ENCODE assay signal across 10 cellular contexts in the genomic region with DNA sequence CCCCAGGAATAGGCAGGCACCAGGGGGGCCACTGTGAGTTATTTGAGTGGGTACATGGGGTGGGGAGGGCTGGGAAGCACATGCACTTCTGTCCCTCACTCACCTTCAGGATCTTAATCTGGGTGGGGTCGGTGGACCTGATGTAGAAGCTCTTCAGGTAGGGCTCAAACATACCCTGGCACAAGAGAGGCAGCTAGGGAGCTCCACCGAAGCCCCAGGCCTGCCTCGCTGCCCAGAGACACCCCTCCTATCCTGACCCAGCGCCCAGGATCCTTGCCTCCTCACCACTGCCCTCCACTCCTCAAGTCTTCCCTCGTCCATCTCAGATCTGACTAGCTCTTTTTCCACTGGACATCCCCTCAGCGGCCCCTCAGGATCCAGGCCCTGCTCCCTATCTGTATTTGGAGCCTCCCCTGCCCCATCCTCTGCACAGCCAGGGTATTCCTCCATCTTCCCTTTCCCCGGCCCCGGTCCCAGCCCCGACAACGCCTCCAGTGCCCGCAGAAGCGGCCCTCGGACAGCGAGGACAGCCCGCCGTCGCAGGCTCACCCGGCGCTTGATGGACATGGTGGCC. TPM values are rescaled to one million over a fixed set of nuclear protein-coding genes. Genes with fewer than 3 reads are reported as not detected.
A peak's percentile ranks its signal among the peaks of the same experiment; 100 is the strongest.
DNase-seq lines count a peak whose midpoint lies in the region; ATAC-seq and TF ChIP-seq lines count a peak whose summit lies in the region.
"Had no signal": no experiment of that assay in that cellular context is flagged by ENCODE, and none has a peak within 500 bp of the region (broad histone marks: within the 10 kb centered on the region; RNA-seq: fewer than 3 reads in every experiment).

No MANE protein-coding gene starts in this region.

- peaks cover 0 to 37% (median 0%) of the 10 kb centered on the region in 5 donors for H3K27me3 Mint-ChIP-seq in naive thymus-derived CD4-positive, alpha-beta T cell

- POLR2A ChIA-PET in naive thymus-derived CD4-positive, alpha-beta T cell (lab: Charles Lee): interaction anchor here (0.6 to 3.4 kb wide), 5 partner anchors 30 to 139 kb away, joined by 3 to 24 read pairs (median 12); a partner anchor contains a TSS

- H3K27ac ChIP-seq in left ventricle myocardium inferior (replicated peaks) (no peak overlapping the region), breast epithelium (peak overlapping the region in 1 of 2 donors; percentile 84), vagina (no peak overlapping the region)
- peak overlapping the region; percentile 51 for H3K27ac ChIP-seq in naive thymus-derived CD4-positive, alpha-beta T cell (ENCODE audit: low read depth, low read length)
- H3K27ac ChIP-seq: BLaER1 treated with 17β-estradiol and CSF1 and Interleukin-3, amounts not matched to agents 10 nM and 100 nM had no signal

- H3K27me3 ChIP-seq in left ventricle myocardium inferior (ENCODE audit: low read depth) (peaks cover 67% of the 10 kb centered on the region), breast epithelium (no peaks in the 10 kb centered on the region), vagina (peaks cover 4% of the 10 kb centered on the region)
- H3K27me3 ChIP-seq in naive thymus-derived CD4-positive, alpha-beta T cell (ENCODE audit: control insufficient read depth in 2 of 2, insufficient read depth in 2 of 2, low read length in 2 of 2): no peaks in the 10 kb centered on the region
- H3K27me3 ChIP-seq: BLaER1 treated with 17β-estradiol and CSF1 and Interleukin-3, amounts not matched to agents 10 nM and 100 nM had no signal

- peaks cover 0 to 3% (median 0%) of the 10 kb centered on the region in 11 donors for H3K9me3 Mint-ChIP-seq in naive thymus-derived CD4-positive, alpha-beta T cell

- TF ChIP-seq CTCF in left ventricle myocardium inferior (IDR thresholded peaks at IDR 0.05; ENCODE audit: borderline replicate concordance) (no peak), breast epithelium (IDR thresholded peaks at IDR 0.05) (no peak), vagina (IDR thresholded peaks at IDR 0.05) (no peak), GM13977 (IDR thresholded peaks at IDR 0.05; ENCODE audit: extremely low read depth, insufficient read depth, missing control alignments) (no peak)

- DNase-seq in left ventricle myocardium inferior (no peak), cardiac septum (ENCODE audit: low spot score) (no peak), breast epithelium (ENCODE audit: low spot score in 2 of 2) (no peak), vagina (ENCODE audit: extremely low spot score in 2 of 2) (no peak), GM13977 (ENCODE audit: low spot score) (no peak), NCI-H1436 (lab: John Stamatoyannopoulos, UW) (no peak)
- no peak for DNase-seq in naive thymus-derived CD4-positive, alpha-beta T cell

- no peaks in the 10 kb centered on the region for H3K9me3 ChIP-seq in left ventricle myocardium inferior (replicated peaks)
- H3K9me3 ChIP-seq in breast epithelium: no peaks in the 10 kb centered on the region
- no peaks in the 10 kb centered on the region for H3K9me3 ChIP-seq in naive thymus-derived CD4-positive, alpha-beta T cell (ENCODE audit: control insufficient read depth in 2 of 3, low read length in 3 of 3)
- H3K9me3 ChIP-seq in vagina: no peaks in the 10 kb centered on the region
- H3K9me3 ChIP-seq: BLaER1 treated with 17β-estradiol and CSF1 and Interleukin-3, amounts not matched to agents 10 nM and 100 nM had no signal

- H3K36me3 ChIP-seq in left ventricle myocardium inferior: no peaks in the 10 kb centered on the region
- H3K36me3 ChIP-seq in breast epithelium: no peaks in the 10 kb centered on the region
- no peaks in the 10 kb centered on the region for H3K36me3 ChIP-seq in naive thymus-derived CD4-positive, alpha-beta T cell (ENCODE audit: control insufficient read depth in 2 of 3, insufficient read depth in 3 of 3, low read length in 3 of 3)
- no peaks in the 10 kb centered on the region for H3K36me3 ChIP-seq in vagina
- H3K36me3 ChIP-seq: BLaER1 treated with 17β-estradiol and CSF1 and Interleukin-3, amounts not matched to agents 10 nM and 100 nM had no signal

- CTCF ChIA-PET in naive thymus-derived CD4-positive, alpha-beta T cell (lab: Charles Lee): no interaction called here

- TF ChIP-seq POLR2A in breast epithelium (IDR thresholded peaks at IDR 0.05) (no peak), vagina (IDR thresholded peaks at IDR 0.05) (no peak)

- peaks cover 0 to 19% (median 14%) of the 10 kb centered on the region in 7 donors for H3K4me1 Mint-ChIP-seq in naive thymus-derived CD4-positive, alpha-beta T cell

- intact Hi-C loops in left ventricle myocardium inferior (cut with micrococcal nuclease): no loop called here
- intact Hi-C loops in cardiac septum (cut with DNase I): no loop called here
- intact Hi-C loops in breast epithelium (cut with DNase I; ENCODE audit: low total_unique reads): loop anchor here (10.0 kb wide), 1 partner anchor 1985 kb away; a partner anchor contains a TSS
- intact Hi-C loops in naive thymus-derived CD4-positive, alpha-beta T cell (cut with micrococcal nuclease): loop anchor here (1.0 to 5.0 kb wide), 9 partner anchors 30 to 633 kb away; a partner anchor contains a TSS
- intact Hi-C loops in vagina (cut with DNase I): no loop called here

- H3K4me3 ChIP-seq in left ventricle myocardium inferior (peak overlapping the region; percentile 51), breast epithelium (peak overlapping the region in 2 of 3 donors; percentile 72 to 74), vagina (peak overlapping the region; percentile 37 to 44)
- peak overlapping the region; percentile 62 for H3K4me3 ChIP-seq in naive thymus-derived CD4-positive, alpha-beta T cell (ENCODE audit: low read length)
- H3K4me3 ChIP-seq: BLaER1 treated with 17β-estradiol and CSF1 and Interleukin-3, amounts not matched to agents 10 nM and 100 nM had no signal

- H3K4me1 ChIP-seq in left ventricle myocardium inferior (peaks cover 10% of the 10 kb centered on the region), breast epithelium (no peaks in the 10 kb centered on the region), vagina (peaks cover 13% of the 10 kb centered on the region)
- H3K4me1 ChIP-seq in naive thymus-derived CD4-positive, alpha-beta T cell (ENCODE audit: control insufficient read depth in 2 of 2, insufficient read depth in 2 of 2, low read length in 2 of 2): peaks cover 9% of the 10 kb centered on the region in 2 donors
- H3K4me1 ChIP-seq: BLaER1 treated with 17β-estradiol and CSF1 and Interleukin-3, amounts not matched to agents 10 nM and 100 nM had no signal

- H3K27ac Mint-ChIP-seq in naive thymus-derived CD4-positive, alpha-beta T cell: peak overlapping the region in 7 of 9 donors; percentile 5 to 96 (median 51)

- H3K36me3 Mint-ChIP-seq in naive thymus-derived CD4-positive, alpha-beta T cell: no peaks in the 10 kb centered on the region

- in situ Hi-C loops in GM13977 (cut with MboI; ENCODE audit: low pct_unique_long_range_greater_than_20kb, low sequenced_read_pairs, unreplicated experiment): no loop called here

- H3K4me3 Mint-ChIP-seq in naive thymus-derived CD4-positive, alpha-beta T cell: peak overlapping the region; percentile 70 to 96 (median 93)

- no peak for ATAC-seq in naive thymus-derived CD4-positive, alpha-beta T cell
- ATAC-seq in GM18511 (IDR thresholded peaks at IDR 0.05; ENCODE audit: unreplicated experiment): no peak

RNA-seq across cellular contexts. Expression of a gene that starts 30.0 kb away (rescaled TPM):
- total RNA-seq in left ventricle myocardium inferior: 0.80 TPM
- total RNA-seq in cardiac septum: 0.22 TPM
- total RNA-seq in breast epithelium: 1 to 10 TPM; 4.6 to 8.0 (median 5.3) TPM
- 1 to 10 TPM in 1 of 5 experiments, under 1 TPM in 3, not detected in 1; 0.56 to 1.2 (median 0.85) TPM for total RNA-seq in naive thymus-derived CD4-positive, alpha-beta T cell
- under 1 TPM; 0.35 to 0.70 TPM for polyA plus RNA-seq in naive thymus-derived CD4-positive, alpha-beta T cell
- total RNA-seq in vagina: 3.7 TPM
- total RNA-seq: T-helper 1 cell treated with Interleukin-12 subunit alpha and Interleukin-12 subunit beta and Interleukin-4 antibody, amounts not matched to agents 30 ng/mL and 1 ng/mL, for 36 hours had no signal

RNA-seq across cellular contexts. Expression of a gene that starts 32.5 kb away (rescaled TPM):
- 1.6 TPM for total RNA-seq in left ventricle myocardium inferior
- total RNA-seq in cardiac septum: 3.1 TPM
- total RNA-seq in breast epithelium: 1 to 10 TPM; 2.2 to 6.9 (median 4.6) TPM
- total RNA-seq in naive thymus-derived CD4-positive, alpha-beta T cell: 1 to 10 TPM in 1 of 5 experiments, under 1 TPM in 3, not detected in 1; 0.24 to 1.0 (median 0.51) TPM
- polyA plus RNA-seq in naive thymus-derived CD4-positive, alpha-beta T cell: under 1 TPM; 0.07 to 0.38 TPM
- total RNA-seq in vagina: 10.6 TPM
- total RNA-seq: T-helper 1 cell treated with Interleukin-12 subunit alpha and Interleukin-12 subunit beta and Interleukin-4 antibody, amounts not matched to agents 30 ng/mL and 1 ng/mL, for 36 hours had no signal

Comparison
In these comparisons a context has a peak if more than half of its experiments do, and no peak if none do; other contexts are left out.
1. intact Hi-C loops: an anchor here in breast epithelium (10.0 kb wide) and naive thymus-derived CD4-positive, alpha-beta T cell (1.0 to 5.0 kb wide); none called in left ventricle myocardium inferior, cardiac septum and vagina.